ENCODE assay signal across 2 cellular contexts in genomic region chr10:114576716-114577115, GRCh38.
TF ChIP-seq lines count a peak whose summit lies in the region.

No MANE protein-coding gene starts in this region.

TF ChIP-seq in liver, 16 proteins besides CTCF, POLR2A, EP300 and RAD21 (continued from another document):
- TF ChIP-seq ATF3 (IDR thresholded peaks at IDR 0.05) (no peak), EGR1 (IDR thresholded peaks at IDR 0.05; ENCODE audit: low read depth in 2 of 2) (no peak), TAF1 (conservative IDR thresholded peaks at IDR 0.05) (no peak), NR2F2 (IDR thresholded peaks at IDR 0.05) (no peak), GABPA (IDR thresholded peaks at IDR 0.05 in 1 of 2, conservative IDR thresholded peaks at IDR 0.05 in 1 of 2) (no peak), HNF4G (IDR thresholded peaks at IDR 0.05) (no peak)

TF ChIP-seq in HepG2, 621 proteins besides CTCF, POLR2A, EP300 and RAD21 (continued from another document):
- TF ChIP-seq ZNF281 (CRISPR knock-in tag; IDR thresholded peaks at IDR 0.05; ENCODE audit: borderline replicate concordance): no peak
- no peak for TF ChIP-seq ZKSCAN1 (IDR thresholded peaks at IDR 0.05; ENCODE audit: low read length)
- TF ChIP-seq PHF8 (CRISPR knock-in tag; IDR thresholded peaks at IDR 0.05): no peak
- no peak for TF ChIP-seq MTF1 (CRISPR knock-in tag; IDR thresholded peaks at IDR 0.05)
- no peak for TF ChIP-seq ZNF337 (CRISPR knock-in tag; IDR thresholded peaks at IDR 0.05; ENCODE audit: borderline replicate concordance, low read depth)
